ENCODE assay signal across 8 cellular contexts in the genomic region with DNA sequence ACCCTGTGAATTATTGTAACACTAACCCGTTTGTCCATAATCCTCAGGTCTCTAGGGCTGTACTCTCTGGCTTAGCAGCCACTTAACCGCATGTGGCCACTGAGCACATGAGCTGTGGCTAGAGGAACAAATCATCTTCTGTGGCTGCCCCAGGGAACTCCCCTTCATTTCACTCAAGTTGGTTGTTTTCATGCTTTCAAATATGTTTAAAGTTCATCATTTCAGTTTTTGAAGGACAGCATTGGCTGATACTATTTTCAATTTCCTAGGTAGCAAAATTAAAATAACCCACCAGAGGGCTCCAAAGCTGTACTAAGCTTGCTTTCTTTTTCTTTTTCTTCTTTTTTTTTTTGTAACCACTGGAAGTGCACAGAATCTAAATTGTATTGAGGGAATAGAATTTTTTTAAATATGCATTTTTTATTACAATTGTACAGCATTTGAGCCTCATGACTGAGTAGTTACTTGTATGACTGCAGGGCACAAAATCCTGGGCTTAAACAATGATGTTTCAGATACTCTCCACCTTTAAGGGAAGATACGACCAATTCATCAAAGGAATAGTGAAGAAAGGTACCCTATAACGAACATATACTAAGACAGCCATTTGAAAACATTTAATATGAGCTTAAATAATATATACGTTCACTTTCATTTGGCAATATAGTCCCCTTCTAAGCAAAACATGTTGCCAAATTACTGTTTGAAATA.
A peak's percentile ranks its signal among the peaks of the same experiment; 100 is the strongest.
DNase-seq lines count a peak whose midpoint lies in the region; FAIRE-seq and TF ChIP-seq lines count a peak whose summit lies in the region.

No MANE protein-coding gene starts in this region.

- peak; percentile 56 for FAIRE-seq in islet of Langerhans (lab: Jason Lieb, UNC)

- TF ChIP-seq CTCF in AG04449 (IDR thresholded peaks at IDR 0.05; ENCODE audit: insufficient read depth, low read length, missing control alignments) (peak; percentile 20), GM12875 (IDR thresholded peaks at IDR 0.05; ENCODE audit: borderline replicate concordance, insufficient read depth, low read depth, low read length) (peak; percentile 5; the same call in 1 of the 2 replicates)

- CTCF ChIA-PET in AG04449 (lab: Yijun Ruan, JAX), result interaction anchor here (0.5 to 6.4 kb wide), 26 partner anchors 9 to 391 kb away, joined by 3 to 143 read pairs (median 4); no protein-coding TSS in a partner anchor

- DNase-seq in AG04449 (ENCODE audit: low read depth, low spot score) (no peak), SW480 (ENCODE audit: low spot score) (peak; percentile 10), islet precursor cell (no peak)
- no peak for DNase-seq in activated naive CD4-positive, alpha-beta T cell treated with anti-CD3 and anti-CD28 coated beads, Interleukin-2, amount 50 U/mL, for 16 hours
- DNase-seq in stimulated activated CD4-positive, alpha-beta T cell treated with anti-CD3 and anti-CD28 coated beads, Interleukin-4, amount 100 ng/mL, for 24 hours, result no peak
- no peak for DNase-seq in activated T-cell treated with anti-CD3 and anti-CD28 coated beads, Interleukin-2, amount 50 U/mL, for 48 hours

- POLR2A ChIA-PET in AG04449 (lab: Yijun Ruan, JAX), result no interaction called here

- H3K4me3 ChIP-seq in AG04449 (ENCODE audit: low read depth, low read length) (no peak overlapping the region), GM12875 (ENCODE audit: low read depth, low read length) (no peak overlapping the region)
